Comparison of ENCODE assay signal across 8 cellular contexts in the genomic region with DNA sequence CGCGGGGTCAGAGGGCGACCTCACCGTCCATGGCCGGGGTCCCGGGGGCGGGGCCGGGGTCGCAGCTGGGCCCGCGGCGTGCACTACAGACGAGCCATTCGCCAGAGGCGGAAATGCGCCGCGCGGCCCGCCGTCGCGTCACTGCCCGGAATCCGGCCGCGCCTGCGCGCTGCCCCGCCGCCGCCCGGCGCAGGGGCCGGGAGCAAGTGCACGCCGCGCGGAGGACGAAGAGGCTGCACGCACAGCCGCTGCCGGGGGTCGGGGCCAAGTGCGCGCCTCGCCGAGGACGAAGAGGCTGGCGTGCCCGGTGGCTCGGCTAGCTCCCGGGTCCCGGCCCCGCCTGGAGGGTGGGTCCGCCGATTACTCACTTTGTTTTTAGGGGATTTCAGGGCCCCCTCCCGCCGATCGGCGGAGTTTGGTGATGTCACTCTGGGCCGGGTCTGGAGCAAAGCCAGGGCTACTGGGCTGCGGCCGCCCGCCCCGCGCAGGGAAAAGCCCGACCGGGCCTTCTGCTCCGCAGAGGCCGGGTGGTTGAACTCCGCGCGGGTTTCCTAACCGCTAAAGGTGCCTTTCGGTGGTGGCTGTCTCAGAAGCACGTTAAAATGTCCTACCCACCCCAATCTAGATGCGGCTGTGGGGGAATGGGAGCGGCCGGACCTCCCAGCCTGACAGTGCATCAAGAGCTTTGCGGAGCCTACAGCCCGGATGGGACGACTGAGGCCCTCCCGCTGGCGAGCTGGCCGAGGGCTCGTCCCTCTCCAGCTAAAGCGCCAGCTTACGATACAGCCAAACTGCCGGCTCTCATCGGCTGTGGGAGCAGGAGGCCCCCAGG. TPM values are rescaled to one million over a fixed set of nuclear protein-coding genes. Genes with fewer than 3 reads are reported as not detected.
DNase-seq lines count a peak whose midpoint lies in the region; ATAC-seq and TF ChIP-seq lines count a peak whose summit lies in the region.

A gene (minus strand): TSS at position 115 of the 832 bp plus-strand sequence. CDS start 84 bp downstream, at position 31.

- CTCF ChIA-PET in HEK293T (lab: Yijun Ruan, JAX) = interaction anchor here (0.6 to 1.4 kb wide), 4 partner anchors 11 to 197 kb away, joined by 3 to 7 read pairs (median 4); a partner anchor contains a TSS

- H3K27ac ChIP-seq in SU-DHL-6 (ENCODE audit: low read depth, low read length) (peak within 1 kb of the TSS; percentile 80), trophoblast cell (ENCODE audit: low read depth, low read length) (peak within 1 kb of the TSS; percentile 81), tibial nerve (peak within 1 kb of the TSS; percentile 93 to 99 (median 96))

- H3F3A ChIP-seq in SU-DHL-6 (ENCODE audit: insufficient read depth) = no peaks in the 10 kb centered on the region

- peaks cover 18% of the 10 kb centered on the region for H3K79me2 ChIP-seq in SU-DHL-6 (ENCODE audit: insufficient read depth, low read length)
- H3K79me2 ChIP-seq in trophoblast cell (ENCODE audit: control insufficient read depth, insufficient read depth, low read length, poor library complexity) = peaks cover 14% of the 10 kb centered on the region

- no peaks in the 10 kb centered on the region; the same call in 1 of the 2 replicates for H4K20me1 ChIP-seq in SU-DHL-6 (ENCODE audit: low read depth, low read length)

- H3K4me1 Mint-ChIP-seq in activated naive CD8-positive, alpha-beta T cell treated with anti-CD3 and anti-CD28 coated beads, Interleukin-2, amount 10 ng/mL, durations not matched to agents 7 days and 5 days = peaks cover 24% of the 10 kb centered on the region

- POLR2A ChIA-PET in HEK293T (lab: Yijun Ruan, JAX) = interaction anchor here (0.6 to 2.2 kb wide), 22 partner anchors 9 to 1484 kb away, joined by 3 to 37 read pairs (median 5); a partner anchor contains a TSS
- POLR2A ChIA-PET in activated naive CD8-positive, alpha-beta T cell treated with anti-CD3 and anti-CD28 coated beads, Interleukin-2, amount 10 ng/mL, durations not matched to agents 7 days and 5 days (lab: Charles Lee) = interaction anchor here (0.6 to 4.2 kb wide), 21 partner anchors 10 to 802 kb away, joined by 3 to 57 read pairs (median 3); a partner anchor contains a TSS

- no peaks in the 10 kb centered on the region for H3K27me3 Mint-ChIP-seq in activated naive CD8-positive, alpha-beta T cell treated with anti-CD3 and anti-CD28 coated beads, Interleukin-2, amount 10 ng/mL, durations not matched to agents 7 days and 5 days

- peak within 1 kb of the TSS; percentile 88 for H3K18ac ChIP-seq in trophoblast cell (ENCODE audit: low read length)

- H4K8ac ChIP-seq in trophoblast cell (ENCODE audit: low read depth, low read length) = peak within 1 kb of the TSS; percentile 94

- H3K79me1 ChIP-seq in trophoblast cell (ENCODE audit: low read length) = peaks cover 15% of the 10 kb centered on the region

- WGBS in trophoblast cell (ENCODE audit: extremely low coverage, insufficient coverage, insufficient read length) = no CpG with 5 or more reads among the region's 91 CpGs
- 0 to 2% methylated on average over 24 to 81 of the region's 91 CpGs for WGBS in tibial nerve, 2 donors

- H2BK5ac ChIP-seq in trophoblast cell (ENCODE audit: low read depth, low read length, poor library complexity) = peak within 1 kb of the TSS; percentile 85

- H3K9me3 Mint-ChIP-seq in activated naive CD8-positive, alpha-beta T cell treated with anti-CD3 and anti-CD28 coated beads, Interleukin-2, amount 10 ng/mL, durations not matched to agents 7 days and 5 days = no peaks in the 10 kb centered on the region

- peaks cover 10% of the 10 kb centered on the region for H3K36me3 Mint-ChIP-seq in activated naive CD8-positive, alpha-beta T cell treated with anti-CD3 and anti-CD28 coated beads, Interleukin-2, amount 10 ng/mL, durations not matched to agents 7 days and 5 days

- DNase-seq in HEK293T (ENCODE audit: extremely low spot score) (peak; percentile 96), MV-4-11 (lab: John Stamatoyannopoulos, UW) (peak; percentile 86), Right ventricle myocardium inferior (ENCODE audit: missing footprints) (peak; percentile 96), trophoblast cell (peak; percentile 87 to 94), tibial nerve (ENCODE audit: low spot score in 2 of 2) (peak; percentile 93 to 98)
- DNase-seq in activated naive CD8-positive, alpha-beta T cell treated with anti-CD3 and anti-CD28 coated beads, Interleukin-2, amount 10 ng/mL, durations not matched to agents 7 days and 5 days = peak; percentile 95

- TF ChIP-seq POLR2A in tibial nerve (IDR thresholded peaks at IDR 0.05) = peak; percentile 42 to 88

- H2BK12ac ChIP-seq in trophoblast cell (ENCODE audit: low read length) = peak within 1 kb of the TSS; percentile 51

- TF ChIP-seq EP300 in tibial nerve (IDR thresholded peaks at IDR 0.05) = peak in 1 of 2 donors; percentile 97

- H3K14ac ChIP-seq in trophoblast cell (ENCODE audit: low read length) = peak within 1 kb of the TSS; percentile 86

- peak; percentile 86 for ATAC-seq in activated naive CD8-positive, alpha-beta T cell treated with anti-CD3 and anti-CD28 coated beads, Interleukin-2, amount 10 ng/mL, durations not matched to agents 7 days and 5 days (ENCODE audit: low read depth)
- ATAC-seq in Right ventricle myocardium inferior = peak; percentile 92

- no peaks in the 10 kb centered on the region for H3K9me2 ChIP-seq in SU-DHL-6 (replicated peaks; ENCODE audit: insufficient read depth, low read length)

- H2AK5ac ChIP-seq in trophoblast cell (ENCODE audit: low read length) = peak within 1 kb of the TSS; percentile 56

- H3K27ac Mint-ChIP-seq in activated naive CD8-positive, alpha-beta T cell treated with anti-CD3 and anti-CD28 coated beads, Interleukin-2, amount 10 ng/mL, durations not matched to agents 7 days and 5 days = peak within 1 kb of the TSS; percentile 94

- peak within 1 kb of the TSS; percentile 99 for H3K9ac ChIP-seq in SU-DHL-6 (ENCODE audit: low read length)
- H3K9ac ChIP-seq in trophoblast cell (ENCODE audit: low read length) = peak within 1 kb of the TSS; percentile 93

- intact Hi-C loops in Right ventricle myocardium inferior (cut with DNase I) = loop anchor here (1.0 to 5.0 kb wide), 3 partner anchors 25 to 49 kb away; a partner anchor contains a TSS

- H3K4me2 ChIP-seq in SU-DHL-6 (ENCODE audit: low read depth, low read length, poor library complexity, severe bottlenecking) = peak within 1 kb of the TSS; percentile 100
- H3K4me2 ChIP-seq in trophoblast cell (ENCODE audit: low read length) = peak within 1 kb of the TSS; percentile 62

- H3K9me3 ChIP-seq in SU-DHL-6 (ENCODE audit: insufficient read depth, low read length) (no peaks in the 10 kb centered on the region), trophoblast cell (ENCODE audit: insufficient read depth, low read depth, low read length) (no peaks in the 10 kb centered on the region), tibial nerve (no peaks in the 10 kb centered on the region)

- H3K4me3 Mint-ChIP-seq in activated naive CD8-positive, alpha-beta T cell treated with anti-CD3 and anti-CD28 coated beads, Interleukin-2, amount 10 ng/mL, durations not matched to agents 7 days and 5 days = peak within 1 kb of the TSS; percentile 93

- no peak for TF ChIP-seq CTCF in SU-DHL-6 (IDR thresholded peaks at IDR 0.05; ENCODE audit: insufficient read depth, low read length, poor library complexity, severe bottlenecking)
- TF ChIP-seq CTCF in tibial nerve (IDR thresholded peaks at IDR 0.05) = peak in 2 of 5 experiments; percentile 69 to 77

- H3K4me3 ChIP-seq in GM08714 (ENCODE audit: low read length) = peak within 1 kb of the TSS; percentile 84
- H3K4me3 ChIP-seq in SU-DHL-6 (ENCODE audit: insufficient read depth, low read length, poor library complexity, severe bottlenecking) = peak within 1 kb of the TSS; percentile 98
- H3K4me3 ChIP-seq in trophoblast cell (ENCODE audit: low read depth, low read length) = peak within 1 kb of the TSS; percentile 96
- peak within 1 kb of the TSS; percentile 88 to 93 (median 90) for H3K4me3 ChIP-seq in tibial nerve

- peak within 1 kb of the TSS; percentile 82 for H2BK120ac ChIP-seq in trophoblast cell (ENCODE audit: insufficient read depth, low read length, poor library complexity)

- peak within 1 kb of the TSS; percentile 75 for H2AFZ ChIP-seq in SU-DHL-6 (ENCODE audit: low read depth, low read length, severe bottlenecking)
- H2AFZ ChIP-seq in trophoblast cell (ENCODE audit: insufficient read depth, low read length, poor library complexity) = peak within 1 kb of the TSS; percentile 89

- H3K27me3 ChIP-seq in SU-DHL-6 (ENCODE audit: low read length) (no peaks in the 10 kb centered on the region), trophoblast cell (ENCODE audit: insufficient read depth, low read length) (no peaks in the 10 kb centered on the region), tibial nerve (no peaks in the 10 kb centered on the region)

- H3K4ac ChIP-seq in trophoblast cell (ENCODE audit: low read depth, low read length) = peak within 1 kb of the TSS; percentile 77

- peak within 1 kb of the TSS; percentile 81 for H4K91ac ChIP-seq in trophoblast cell (ENCODE audit: low read depth, low read length)

- H3K4me1 ChIP-seq in trophoblast cell (ENCODE audit: control insufficient read depth in 1 of 2, insufficient read depth in 2 of 2, low read length in 2 of 2) (peaks cover 5 to 9% of the 10 kb centered on the region in 2 experiments), tibial nerve (peaks cover 4 to 33% (median 27%) of the 10 kb centered on the region in 4 donors)

- H4K12ac ChIP-seq in trophoblast cell (ENCODE audit: low read depth, low read length) = peak within 1 kb of the TSS; percentile 92

- no peaks in the 10 kb centered on the region for H3K36me3 ChIP-seq in SU-DHL-6 (ENCODE audit: low read length)
- H3K36me3 ChIP-seq in trophoblast cell (ENCODE audit: control insufficient read depth in 1 of 2, insufficient read depth in 2 of 2, low read length in 2 of 2) = peaks cover 25 to 34% of the 10 kb centered on the region in 2 experiments
- H3K36me3 ChIP-seq in tibial nerve = peaks cover 0 to 38% (median 24%) of the 10 kb centered on the region in 3 donors

- no peak within 1 kb of the TSS for H3K23ac ChIP-seq in trophoblast cell (ENCODE audit: low read length)

TF ChIP-seq in HEK293T, 16 proteins besides CTCF, POLR2A, EP300 and RAD21:
- TF ChIP-seq L3MBTL2 (conservative IDR thresholded peaks at IDR 0.05) (no peak), SUZ12 (IDR thresholded peaks at IDR 0.05) (no peak), ELF4 (IDR thresholded peaks at IDR 0.05) (peak; percentile 30; the same call in 1 of the 2 replicates), ARNT (IDR thresholded peaks at IDR 0.05) (peak; percentile 94), HDGF (IDR thresholded peaks at IDR 0.05; ENCODE audit: borderline replicate concordance) (no peak), CTBP1 (IDR thresholded peaks at IDR 0.05; ENCODE audit: borderline replicate concordance) (no peak), SP1 (IDR thresholded peaks at IDR 0.05) (no peak), FOXM1 (IDR thresholded peaks at IDR 0.05; ENCODE audit: borderline replicate concordance) (peak; percentile 81), LEF1 (IDR thresholded peaks at IDR 0.05; ENCODE audit: borderline replicate concordance) (0 out of 2 replicates have a peak, but pooled peaks have one; percentile 12)

RNA-seq across cellular contexts. Expression of the gene that starts here (rescaled TPM):
- total RNA-seq in activated naive CD8-positive, alpha-beta T cell treated with anti-CD3 and anti-CD28 coated beads, Interleukin-2, amount 10 ng/mL, durations not matched to agents 7 days and 5 days = 100 to 1,000 TPM; 112 to 117 TPM
- 36.7 TPM for total RNA-seq in Right ventricle myocardium inferior
- polyA plus RNA-seq in trophoblast cell (2013) = 69.3 and 74.1 TPM in 2 replicates
- 10 to 100 TPM; 44.6 to 70.8 (median 51.7) TPM for total RNA-seq in tibial nerve

Comparison
In these comparisons a context has a peak if more than half of its experiments do, and no peak if none do; other contexts are left out.
1. Peak in every context shown above with its lines: DNase-seq, ATAC-seq, H3K4me3 ChIP-seq and H3K27ac ChIP-seq.